Comparison of ENCODE assay signal across 2 cellular contexts in the genomic region with DNA sequence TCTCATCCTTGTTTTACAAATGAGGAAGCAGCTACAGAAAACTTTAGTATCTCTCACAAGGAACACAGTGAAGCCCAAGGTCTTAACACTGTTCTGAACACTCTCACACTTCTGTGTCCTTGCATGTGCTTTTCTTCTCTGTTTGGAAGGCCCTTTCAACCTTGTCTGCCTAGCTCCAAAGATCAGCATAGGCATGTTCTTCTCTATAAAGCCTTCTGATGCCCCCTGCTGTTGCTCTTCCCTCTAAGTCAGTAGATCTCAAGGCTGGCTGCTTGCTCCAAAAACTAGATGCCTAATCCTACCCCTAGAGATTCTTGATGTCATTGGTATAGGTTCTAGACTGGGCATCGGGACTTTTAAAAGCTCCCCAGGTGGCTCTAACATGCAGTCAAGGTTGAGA.
A peak's percentile ranks its signal among the peaks of the same experiment; 100 is the strongest.
TF ChIP-seq lines count a peak whose summit lies in the region.

No MANE protein-coding gene starts in this region.

TF ChIP-seq in GM23338, 12 proteins besides CTCF, POLR2A, EP300 and RAD21 (continued from another document):
- TF ChIP-seq, protein P1, sequence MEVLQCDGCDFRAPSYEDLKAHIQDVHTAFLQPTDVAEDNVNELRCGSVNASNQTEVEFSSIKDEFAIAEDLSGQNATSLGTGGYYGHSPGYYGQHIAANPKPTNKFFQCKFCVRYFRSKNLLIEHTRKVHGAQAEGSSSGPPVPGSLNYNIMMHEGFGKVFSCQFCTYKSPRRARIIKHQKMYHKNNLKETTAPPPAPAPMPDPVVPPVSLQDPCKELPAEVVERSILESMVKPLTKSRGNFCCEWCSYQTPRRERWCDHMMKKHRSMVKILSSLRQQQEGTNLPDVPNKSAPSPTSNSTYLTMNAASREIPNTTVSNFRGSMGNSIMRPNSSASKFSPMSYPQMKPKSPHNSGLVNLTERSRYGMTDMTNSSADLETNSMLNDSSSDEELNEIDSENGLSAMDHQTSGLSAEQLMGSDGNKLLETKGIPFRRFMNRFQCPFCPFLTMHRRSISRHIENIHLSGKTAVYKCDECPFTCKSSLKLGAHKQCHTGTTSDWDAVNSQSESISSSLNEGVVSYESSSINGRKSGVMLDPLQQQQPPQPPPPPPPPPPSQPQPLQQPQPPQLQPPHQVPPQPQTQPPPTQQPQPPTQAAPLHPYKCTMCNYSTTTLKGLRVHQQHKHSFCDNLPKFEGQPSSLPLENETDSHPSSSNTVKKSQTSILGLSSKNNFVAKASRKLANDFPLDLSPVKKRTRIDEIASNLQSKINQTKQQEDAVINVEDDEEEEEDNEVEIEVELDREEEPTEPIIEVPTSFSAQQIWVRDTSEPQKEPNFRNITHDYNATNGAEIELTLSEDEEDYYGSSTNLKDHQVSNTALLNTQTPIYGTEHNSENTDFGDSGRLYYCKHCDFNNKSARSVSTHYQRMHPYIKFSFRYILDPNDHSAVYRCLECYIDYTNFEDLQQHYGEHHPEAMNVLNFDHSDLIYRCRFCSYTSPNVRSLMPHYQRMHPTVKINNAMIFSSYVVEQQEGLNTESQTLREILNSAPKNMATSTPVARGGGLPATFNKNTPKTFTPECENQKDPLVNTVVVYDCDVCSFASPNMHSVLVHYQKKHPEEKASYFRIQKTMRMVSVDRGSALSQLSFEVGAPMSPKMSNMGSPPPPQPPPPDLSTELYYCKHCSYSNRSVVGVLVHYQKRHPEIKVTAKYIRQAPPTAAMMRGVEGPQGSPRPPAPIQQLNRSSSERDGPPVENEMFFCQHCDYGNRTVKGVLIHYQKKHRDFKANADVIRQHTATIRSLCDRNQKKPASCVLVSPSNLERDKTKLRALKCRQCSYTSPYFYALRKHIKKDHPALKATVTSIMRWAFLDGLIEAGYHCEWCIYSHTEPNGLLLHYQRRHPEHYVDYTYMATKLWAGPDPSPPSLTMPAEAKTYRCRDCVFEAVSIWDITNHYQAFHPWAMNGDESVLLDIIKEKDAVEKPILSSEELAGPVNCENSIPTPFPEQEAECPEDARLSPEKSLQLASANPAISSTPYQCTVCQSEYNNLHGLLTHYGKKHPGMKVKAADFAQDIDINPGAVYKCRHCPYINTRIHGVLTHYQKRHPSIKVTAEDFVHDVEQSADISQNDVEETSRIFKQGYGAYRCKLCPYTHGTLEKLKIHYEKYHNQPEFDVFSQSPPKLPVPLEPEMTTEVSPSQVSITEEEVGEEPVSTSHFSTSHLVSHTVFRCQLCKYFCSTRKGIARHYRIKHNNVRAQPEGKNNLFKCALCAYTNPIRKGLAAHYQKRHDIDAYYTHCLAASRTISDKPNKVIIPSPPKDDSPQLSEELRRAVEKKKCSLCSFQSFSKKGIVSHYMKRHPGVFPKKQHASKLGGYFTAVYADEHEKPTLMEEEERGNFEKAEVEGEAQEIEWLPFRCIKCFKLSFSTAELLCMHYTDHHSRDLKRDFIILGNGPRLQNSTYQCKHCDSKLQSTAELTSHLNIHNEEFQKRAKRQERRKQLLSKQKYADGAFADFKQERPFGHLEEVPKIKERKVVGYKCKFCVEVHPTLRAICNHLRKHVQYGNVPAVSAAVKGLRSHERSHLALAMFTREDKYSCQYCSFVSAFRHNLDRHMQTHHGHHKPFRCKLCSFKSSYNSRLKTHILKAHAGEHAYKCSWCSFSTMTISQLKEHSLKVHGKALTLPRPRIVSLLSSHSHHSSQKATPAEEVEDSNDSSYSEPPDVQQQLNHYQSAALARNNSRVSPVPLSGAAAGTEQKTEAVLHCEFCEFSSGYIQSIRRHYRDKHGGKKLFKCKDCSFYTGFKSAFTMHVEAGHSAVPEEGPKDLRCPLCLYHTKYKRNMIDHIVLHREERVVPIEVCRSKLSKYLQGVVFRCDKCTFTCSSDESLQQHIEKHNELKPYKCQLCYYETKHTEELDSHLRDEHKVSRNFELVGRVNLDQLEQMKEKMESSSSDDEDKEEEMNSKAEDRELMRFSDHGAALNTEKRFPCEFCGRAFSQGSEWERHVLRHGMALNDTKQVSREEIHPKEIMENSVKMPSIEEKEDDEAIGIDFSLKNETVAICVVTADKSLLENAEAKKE (CRISPR knock-in tag; IDR thresholded peaks at IDR 0.05), result 0 out of 2 replicates have a peak, but pooled peaks have one; percentile 12

TF ChIP-seq in liver, 16 proteins besides CTCF, POLR2A, EP300 and RAD21 (continued from another document):
- TF ChIP-seq, protein P2, sequence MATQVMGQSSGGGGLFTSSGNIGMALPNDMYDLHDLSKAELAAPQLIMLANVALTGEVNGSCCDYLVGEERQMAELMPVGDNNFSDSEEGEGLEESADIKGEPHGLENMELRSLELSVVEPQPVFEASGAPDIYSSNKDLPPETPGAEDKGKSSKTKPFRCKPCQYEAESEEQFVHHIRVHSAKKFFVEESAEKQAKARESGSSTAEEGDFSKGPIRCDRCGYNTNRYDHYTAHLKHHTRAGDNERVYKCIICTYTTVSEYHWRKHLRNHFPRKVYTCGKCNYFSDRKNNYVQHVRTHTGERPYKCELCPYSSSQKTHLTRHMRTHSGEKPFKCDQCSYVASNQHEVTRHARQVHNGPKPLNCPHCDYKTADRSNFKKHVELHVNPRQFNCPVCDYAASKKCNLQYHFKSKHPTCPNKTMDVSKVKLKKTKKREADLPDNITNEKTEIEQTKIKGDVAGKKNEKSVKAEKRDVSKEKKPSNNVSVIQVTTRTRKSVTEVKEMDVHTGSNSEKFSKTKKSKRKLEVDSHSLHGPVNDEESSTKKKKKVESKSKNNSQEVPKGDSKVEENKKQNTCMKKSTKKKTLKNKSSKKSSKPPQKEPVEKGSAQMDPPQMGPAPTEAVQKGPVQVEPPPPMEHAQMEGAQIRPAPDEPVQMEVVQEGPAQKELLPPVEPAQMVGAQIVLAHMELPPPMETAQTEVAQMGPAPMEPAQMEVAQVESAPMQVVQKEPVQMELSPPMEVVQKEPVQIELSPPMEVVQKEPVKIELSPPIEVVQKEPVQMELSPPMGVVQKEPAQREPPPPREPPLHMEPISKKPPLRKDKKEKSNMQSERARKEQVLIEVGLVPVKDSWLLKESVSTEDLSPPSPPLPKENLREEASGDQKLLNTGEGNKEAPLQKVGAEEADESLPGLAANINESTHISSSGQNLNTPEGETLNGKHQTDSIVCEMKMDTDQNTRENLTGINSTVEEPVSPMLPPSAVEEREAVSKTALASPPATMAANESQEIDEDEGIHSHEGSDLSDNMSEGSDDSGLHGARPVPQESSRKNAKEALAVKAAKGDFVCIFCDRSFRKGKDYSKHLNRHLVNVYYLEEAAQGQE (IDR thresholded peaks at IDR 0.05), result peak; percentile 6
- peak; percentile 66 to 70 for TF ChIP-seq HNF4A (conservative IDR thresholded peaks at IDR 0.05)
- TF ChIP-seq GABPA (IDR thresholded peaks at IDR 0.05 in 1 of 2, conservative IDR thresholded peaks at IDR 0.05 in 1 of 2), result no peak
- TF ChIP-seq FOXA2 (IDR thresholded peaks at IDR 0.05), result no peak
- TF ChIP-seq HNF4G (IDR thresholded peaks at IDR 0.05), result peak; percentile 14
- TF ChIP-seq RXRA (IDR thresholded peaks at IDR 0.05), result peak; percentile 25 to 31
- peak; percentile 22 for TF ChIP-seq SP1 (IDR thresholded peaks at IDR 0.05)
